ENCODE assay signal across 15 cellular contexts in the genomic region with DNA sequence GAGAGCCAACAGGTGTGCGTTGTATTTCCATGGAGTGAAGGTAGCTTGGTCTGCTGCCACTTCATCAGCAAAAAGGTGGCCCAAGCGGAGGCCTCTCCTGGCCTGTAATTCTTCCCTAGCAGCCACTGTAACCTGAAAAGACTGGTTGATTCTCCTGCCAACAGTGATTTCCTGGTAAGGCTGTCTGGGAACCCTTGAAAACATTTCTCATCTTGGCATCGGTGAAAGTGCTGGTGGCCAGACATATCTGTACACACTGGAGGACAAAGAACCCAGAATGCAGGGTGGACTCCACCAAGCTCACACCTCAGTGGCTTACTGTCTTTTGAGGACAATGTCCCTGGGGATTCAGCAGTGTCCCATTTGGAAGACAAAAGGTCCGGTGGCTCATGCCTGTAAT.
"Had no signal": no experiment of that assay in that cellular context is flagged by ENCODE, and none has a peak within 500 bp of the region (broad histone marks: within the 10 kb centered on the region; RNA-seq: fewer than 3 reads in every experiment).

No MANE protein-coding gene starts in this region.

- H3K9me3 ChIP-seq: SJCRH30 had no signal

- H3K4me1 ChIP-seq: SJCRH30 had no signal

- H3K27me3 ChIP-seq: SJCRH30 had no signal

- ATAC-seq: SK-N-SH treated with all-trans-retinoic acid at 6 μM for 48 hours had no signal

- H3K27ac ChIP-seq: SJCRH30 had no signal

- DNase-seq: KBM-7, MV-4-11, NCI-H1048, NCI-H1436, NCI-H187, NCI-H2029, NCI-H2171, NCI-H226, NCI-H446, NCI-H510A, NCI-H524 treated with DMSO at 0.1 percent for 48 hours, RPMI8226, SHP77 treated with DMSO at 0.1 percent for 48 hours, SJCRH30 had no signal

- H3K36me3 ChIP-seq: SJCRH30 had no signal

- H3K4me3 ChIP-seq: SJCRH30 had no signal
